ENCODE assay signal across 1 cellular context in the genomic region with DNA sequence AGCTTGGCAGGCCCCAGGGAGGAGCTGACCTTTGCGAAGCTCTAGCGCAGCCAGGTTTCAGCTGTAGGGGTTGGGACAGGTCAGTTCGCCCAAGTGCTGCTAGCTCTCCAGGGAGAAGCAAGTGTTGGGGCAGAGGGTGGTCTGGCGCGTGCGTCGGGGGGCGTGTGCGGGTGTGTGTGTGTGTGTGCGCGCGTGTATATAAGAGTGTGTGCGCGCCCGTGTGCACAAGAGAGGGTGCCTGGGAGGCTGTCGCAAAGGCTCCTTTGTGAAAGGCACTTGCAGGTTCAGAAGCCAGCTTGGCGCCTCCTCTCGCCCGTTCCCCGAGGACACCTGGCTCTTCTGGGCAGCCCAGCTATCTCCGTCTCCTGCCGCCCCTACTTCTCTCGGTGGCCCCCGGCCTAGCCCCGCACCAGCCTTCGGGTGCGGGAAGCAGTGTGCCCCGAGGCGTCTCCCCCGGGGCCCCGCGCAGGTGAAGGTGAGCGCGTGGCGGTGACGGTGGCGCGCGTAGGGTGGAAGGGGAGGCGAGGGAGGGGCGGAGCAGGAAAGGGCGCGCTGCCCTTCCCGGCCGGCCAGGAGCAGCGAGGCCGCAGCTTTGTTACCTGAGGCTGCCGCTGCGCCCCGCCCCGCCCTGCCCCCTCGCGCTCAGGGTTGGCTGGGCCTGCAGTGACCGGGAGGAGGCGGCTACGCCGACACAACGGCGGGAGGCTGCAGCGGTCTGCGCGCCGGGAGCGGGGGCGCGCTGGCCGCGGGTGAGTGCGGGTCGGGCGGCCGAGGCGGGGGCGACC.
A peak's percentile ranks its signal among the peaks of the same experiment; 100 is the strongest.
TF ChIP-seq lines count a peak whose summit lies in the region.

Gene FHDC1 (plus strand): TSS at position 663 of the 785 bp plus-strand sequence. CDS start 6,735 bp downstream, outside the sequence.

TF ChIP-seq in HEK293, 187 proteins besides CTCF, POLR2A, EP300 and RAD21 (continued from another document and continues in another):
- TF ChIP-seq, protein P1, sequence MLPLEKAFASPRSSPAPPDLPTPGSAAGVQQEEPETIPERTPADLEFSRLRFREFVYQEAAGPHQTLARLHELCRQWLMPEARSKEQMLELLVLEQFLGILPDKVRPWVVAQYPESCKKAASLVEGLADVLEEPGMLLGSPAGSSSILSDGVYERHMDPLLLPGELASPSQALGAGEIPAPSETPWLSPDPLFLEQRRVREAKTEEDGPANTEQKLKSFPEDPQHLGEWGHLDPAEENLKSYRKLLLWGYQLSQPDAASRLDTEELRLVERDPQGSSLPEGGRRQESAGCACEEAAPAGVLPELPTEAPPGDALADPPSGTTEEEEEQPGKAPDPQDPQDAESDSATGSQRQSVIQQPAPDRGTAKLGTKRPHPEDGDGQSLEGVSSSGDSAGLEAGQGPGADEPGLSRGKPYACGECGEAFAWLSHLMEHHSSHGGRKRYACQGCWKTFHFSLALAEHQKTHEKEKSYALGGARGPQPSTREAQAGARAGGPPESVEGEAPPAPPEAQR (tag by site-specific recombination; IDR thresholded peaks at IDR 0.05), result no peak
- TF ChIP-seq ZNF830 (tag by site-specific recombination; IDR thresholded peaks at IDR 0.05; ENCODE audit: low read depth) (no peak), ZNF211 (tag by site-specific recombination; IDR thresholded peaks at IDR 0.05; ENCODE audit: low read depth) (no peak), EGR2 (tag by site-specific recombination; IDR thresholded peaks at IDR 0.05; ENCODE audit: low read depth) (0 out of 2 replicates have a peak, but pooled peaks have one; percentile 31), ZBTB21 (tag by site-specific recombination; IDR thresholded peaks at IDR 0.05) (no peak), ZNF664 (tag by site-specific recombination; IDR thresholded peaks at IDR 0.05) (no peak), ZNF626 (tag by site-specific recombination; IDR thresholded peaks at IDR 0.05) (no peak), ZNF560 (tag by site-specific recombination; IDR thresholded peaks at IDR 0.05; ENCODE audit: borderline replicate concordance) (no peak), ZNF311 (tag by site-specific recombination; IDR thresholded peaks at IDR 0.05; ENCODE audit: borderline replicate concordance) (no peak), YY1 (tag by site-specific recombination; IDR thresholded peaks at IDR 0.05) (no peak), ZNF214 (tag by site-specific recombination; IDR thresholded peaks at IDR 0.05; ENCODE audit: borderline replicate concordance) (no peak), ZSCAN4 (tag by site-specific recombination; IDR thresholded peaks at IDR 0.05) (peak; percentile 84), ZNF692 (tag by site-specific recombination; IDR thresholded peaks at IDR 0.05) (no peak), ZNF121 (tag by site-specific recombination; IDR thresholded peaks at IDR 0.05) (no peak), ZBTB1 (tag by site-specific recombination; IDR thresholded peaks at IDR 0.05) (0 out of 2 replicates have a peak, but pooled peaks have one; percentile 15), ZEB2 (tag by site-specific recombination; IDR thresholded peaks at IDR 0.05) (peak; percentile 68), ZNF398 (tag by site-specific recombination; IDR thresholded peaks at IDR 0.05) (no peak), BCL11A (tag by site-specific recombination; IDR thresholded peaks at IDR 0.05; ENCODE audit: low read depth) (no peak), ZNF449 (tag by site-specific recombination; IDR thresholded peaks at IDR 0.05) (no peak), SALL2 (tag by site-specific recombination; IDR thresholded peaks at IDR 0.05; ENCODE audit: borderline replicate concordance) (no peak), ZNF426 (tag by site-specific recombination; IDR thresholded peaks at IDR 0.05) (no peak), ZNF501 (tag by site-specific recombination; IDR thresholded peaks at IDR 0.05) (0 out of 2 replicates have a peak, but pooled peaks have one; percentile 45), ZNF837 (tag by site-specific recombination; IDR thresholded peaks at IDR 0.05) (no peak), ZNF530 (tag by site-specific recombination; IDR thresholded peaks at IDR 0.05; ENCODE audit: low read depth) (no peak), ZFP41 (tag by site-specific recombination; IDR thresholded peaks at IDR 0.05; ENCODE audit: borderline replicate concordance) (no peak), ZNF670 (tag by site-specific recombination; IDR thresholded peaks at IDR 0.05; ENCODE audit: low read depth) (no peak), ZNF404 (tag by site-specific recombination; IDR thresholded peaks at IDR 0.05) (no peak), ZNF785 (tag by site-specific recombination; IDR thresholded peaks at IDR 0.05) (no peak), FEZF1 (tag by site-specific recombination; IDR thresholded peaks at IDR 0.05) (no peak), ZBTB7A (tag by site-specific recombination; IDR thresholded peaks at IDR 0.05; ENCODE audit: low read depth) (no peak), ZNF16 (tag by site-specific recombination; IDR thresholded peaks at IDR 0.05; ENCODE audit: low read depth) (no peak), ZNF624 (tag by site-specific recombination; IDR thresholded peaks at IDR 0.05) (no peak), ZNF600 (tag by site-specific recombination; IDR thresholded peaks at IDR 0.05) (no peak; the same call in 1 of the 2 replicates), ZSCAN16 (tag by site-specific recombination; IDR thresholded peaks at IDR 0.05) (no peak), ZNF792 (tag by site-specific recombination; IDR thresholded peaks at IDR 0.05) (no peak), ZNF585B (tag by site-specific recombination; IDR thresholded peaks at IDR 0.05) (no peak), INSM2 (tag by site-specific recombination; IDR thresholded peaks at IDR 0.05) (no peak), ZSCAN23 (tag by site-specific recombination; IDR thresholded peaks at IDR 0.05) (no peak), ZFHX2 (tag by site-specific recombination; conservative IDR thresholded peaks at IDR 0.05) (peak; percentile 53), ZSCAN30 (tag by site-specific recombination; IDR thresholded peaks at IDR 0.05) (no peak), ZBTB17 (tag by site-specific recombination; IDR thresholded peaks at IDR 0.05) (no peak), MEIS1 (CRISPR knock-in tag; IDR thresholded peaks at IDR 0.05; ENCODE audit: borderline replicate concordance) (no peak), ZNF791 (tag by site-specific recombination; IDR thresholded peaks at IDR 0.05) (no peak), PRDM4 (tag by site-specific recombination; IDR thresholded peaks at IDR 0.05) (no peak), KLF8 (tag by site-specific recombination; IDR thresholded peaks at IDR 0.05) (no peak; the same call in 1 of the 2 replicates), KLF17 (tag by site-specific recombination; IDR thresholded peaks at IDR 0.05) (peak; percentile 37; the same call in 1 of the 2 replicates), ZNF140 (tag by site-specific recombination; IDR thresholded peaks at IDR 0.05) (no peak), ATF2 (tag by site-specific recombination; IDR thresholded peaks at IDR 0.05; ENCODE audit: low read depth) (no peak), ZNF654 (tag by site-specific recombination; IDR thresholded peaks at IDR 0.05; ENCODE audit: low read depth) (no peak)
- TF ChIP-seq, protein P2, sequence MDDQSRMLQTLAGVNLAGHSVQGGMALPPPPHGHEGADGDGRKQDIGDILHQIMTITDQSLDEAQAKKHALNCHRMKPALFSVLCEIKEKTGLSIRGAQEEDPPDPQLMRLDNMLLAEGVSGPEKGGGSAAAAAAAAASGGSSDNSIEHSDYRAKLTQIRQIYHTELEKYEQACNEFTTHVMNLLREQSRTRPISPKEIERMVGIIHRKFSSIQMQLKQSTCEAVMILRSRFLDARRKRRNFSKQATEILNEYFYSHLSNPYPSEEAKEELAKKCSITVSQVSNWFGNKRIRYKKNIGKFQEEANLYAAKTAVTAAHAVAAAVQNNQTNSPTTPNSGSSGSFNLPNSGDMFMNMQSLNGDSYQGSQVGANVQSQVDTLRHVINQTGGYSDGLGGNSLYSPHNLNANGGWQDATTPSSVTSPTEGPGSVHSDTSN (CRISPR knock-in tag; IDR thresholded peaks at IDR 0.05), result no peak
